ENCODE assay signal across 35 cellular contexts in the genomic region with DNA sequence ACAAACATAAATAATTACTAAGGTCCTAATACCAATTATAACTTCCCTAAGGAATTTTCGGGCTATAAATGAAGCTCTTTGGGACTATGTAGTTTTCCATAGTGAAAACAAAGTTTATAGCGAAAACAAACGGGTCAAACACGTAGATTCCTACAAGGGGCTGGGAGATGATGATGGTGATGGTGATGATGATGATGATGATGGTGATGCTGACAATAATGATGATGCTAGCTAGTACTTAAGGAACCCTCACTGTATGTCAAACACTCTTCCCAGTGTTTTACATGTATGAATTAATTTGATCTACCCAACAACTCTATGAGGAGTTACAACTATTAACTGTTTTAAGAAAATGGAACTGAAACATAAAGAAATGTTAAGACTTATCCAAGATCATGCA.
"Had no signal": no experiment of that assay in that cellular context is flagged by ENCODE, and none has a peak within 500 bp of the region (broad histone marks: within the 10 kb centered on the region; RNA-seq: fewer than 3 reads in every experiment).

No MANE protein-coding gene starts in this region.

- H3K4me3 ChIP-seq: MG63 had no signal

- H3K9me3 ChIP-seq: MG63 had no signal

- H3K27me3 ChIP-seq: MG63 had no signal

- DNase-seq: Karpas-422, Kasumi-1, MG63, MM.1S, MV-4-11, NCI-H1048, NCI-H1092, NCI-H1092 treated with DMSO at 0.1 percent for 48 hours, NCI-H1105, NCI-H1105 treated with DMSO at 0.1 percent for 48 hours, NCI-H1417, NCI-H1417 treated with DMSO at 0.1 percent for 48 hours, NCI-H1436, NCI-H1436 treated with DMSO at 0.1 percent for 48 hours, NCI-H146, NCI-H1694, NCI-H1694 treated with DMSO at 0.1 percent for 48 hours, NCI-H187, NCI-H187 treated with DMSO at 0.1 percent for 48 hours, NCI-H1930, NCI-H2029, NCI-H2029 treated with DMSO at 0.1 percent for 48 hours, NCI-H2081, NCI-H2081 treated with DMSO at 0.1 percent for 48 hours, NCI-H2107, NCI-H2171, NCI-H2171 treated with DMSO at 0.1 percent for 48 hours, NCI-H2227 treated with DMSO at 0.1 percent for 48 hours, NCI-H226, NCI-H345, NCI-H446, NCI-H446 treated with DMSO at 0.1 percent for 48 hours, NCI-H510A, NCI-H510A treated with DMSO at 0.1 percent for 48 hours, NCI-H524 had no signal

- H3K36me3 ChIP-seq: MG63 had no signal
